9 cellular contexts compared by ENCODE assay signal in the genomic region with DNA sequence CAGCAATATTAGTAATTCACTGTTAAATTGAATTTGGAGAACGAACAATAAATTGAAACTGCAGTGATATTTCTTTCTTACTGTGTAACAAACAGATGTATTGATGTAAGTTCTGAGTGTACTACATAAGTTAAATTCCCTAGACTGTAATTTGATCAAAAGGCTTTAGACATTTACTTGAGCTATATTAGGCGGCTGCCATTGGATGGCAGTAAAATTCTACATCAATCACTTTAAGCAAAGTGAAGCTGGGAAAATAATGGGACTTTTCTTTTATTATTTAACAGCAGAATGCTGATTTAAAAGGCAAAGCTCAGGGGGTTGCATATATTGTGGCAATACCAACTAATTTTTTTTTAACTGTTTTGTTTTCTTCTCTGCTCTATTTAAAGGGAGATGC.
DNase-seq lines count a peak whose midpoint lies in the region; ATAC-seq, FAIRE-seq and TF ChIP-seq lines count a peak whose summit lies in the region.
"Had no signal": no experiment of that assay in that cellular context is flagged by ENCODE, and none has a peak within 500 bp of the region (broad histone marks: within the 10 kb centered on the region; RNA-seq: fewer than 3 reads in every experiment).

No MANE protein-coding gene starts in this region.

- no peak overlapping the region for H3T11ph ChIP-seq in H9 (ENCODE audit: low read length)

- H4K20me1 ChIP-seq in H9 (ENCODE audit: control insufficient read depth, insufficient read depth, insufficient read length): no peaks in the 10 kb centered on the region

- ATAC-seq in HG02642 (IDR thresholded peaks at IDR 0.05; ENCODE audit: poor library complexity, unreplicated experiment) (no peak), GM21447 (IDR thresholded peaks at IDR 0.05; ENCODE audit: unreplicated experiment) (no peak)

- H3K14ac ChIP-seq in H9 (ENCODE audit: insufficient read depth, low read length): no peak overlapping the region

- no peaks in the 10 kb centered on the region for H3K27me3 Mint-ChIP-seq in H9 (ENCODE audit: low read depth)

- TF ChIP-seq POLR2A in GM12891 (IDR thresholded peaks at IDR 0.05; ENCODE audit: low read depth, low read length): no peak

- no peaks in the 10 kb centered on the region for H3K4me1 ChIP-seq in H9 (ENCODE audit: insufficient read depth, low read length)

- no peak overlapping the region for H2BK5ac ChIP-seq in H9 (ENCODE audit: insufficient read length, low read length)

- H3K4me2 ChIP-seq in H9 (ENCODE audit: insufficient read depth, insufficient read length, low read length): no peak overlapping the region

- H2AFZ ChIP-seq in H9 (ENCODE audit: low read length): no peak overlapping the region

- no peaks in the 10 kb centered on the region for H3K9me3 Mint-ChIP-seq in H9

- H3K4me1 Mint-ChIP-seq in H9: peaks cover 2 to 3% of the 10 kb centered on the region in 2 experiments; a peak in 3 of 4 replicates

- H2BK20ac ChIP-seq in H9 (ENCODE audit: low read depth, low read length, poor library complexity, severe bottlenecking): no peak overlapping the region

- no peak overlapping the region for H3K56ac ChIP-seq in H9 (ENCODE audit: insufficient read length, low read depth, low read length)

- no peak overlapping the region for H3K18ac ChIP-seq in H9 (ENCODE audit: insufficient read length, low read depth, low read length)

- no peaks in the 10 kb centered on the region for H3K79me2 ChIP-seq in H9 (ENCODE audit: insufficient read depth, low read length)

- H4K8ac ChIP-seq in H9 (replicated peaks; ENCODE audit: insufficient read length, low read depth, low read length): no peak overlapping the region

- no peak overlapping the region for H3K23ac ChIP-seq in H9 (ENCODE audit: insufficient read length, low read depth, low read length)

- no peaks in the 10 kb centered on the region for H3K79me1 ChIP-seq in H9 (ENCODE audit: insufficient read depth, low read depth, low read length, poor library complexity, severe bottlenecking)

- no peak overlapping the region for H3K4me3 Mint-ChIP-seq in H9

- no peak overlapping the region for H2BK120ac ChIP-seq in H9 (ENCODE audit: low read depth, low read length, poor library complexity, severe bottlenecking)

- no peak overlapping the region for H3K4ac ChIP-seq in H9 (ENCODE audit: low read depth, low read length)

- no peak overlapping the region for H2BK15ac ChIP-seq in H9 (ENCODE audit: low read depth, low read length)

- H3K27ac ChIP-seq in H9 (ENCODE audit: insufficient read length, low read depth, low read length): no peak overlapping the region

- no peaks in the 10 kb centered on the region for H3K27me3 ChIP-seq in H9 (ENCODE audit: insufficient read depth, low read length)

- FAIRE-seq in A204.1 (lab: Jason Lieb, UNC): peak; percentile 88
- no peak for FAIRE-seq in GM12891 (lab: Jason Lieb, UNC)

- H2BK12ac ChIP-seq in H9 (ENCODE audit: insufficient read length, low read depth, low read length): no peak overlapping the region

- no CpG with 5 or more reads among the region's 2 CpGs for WGBS in H9 (ENCODE audit: extremely low coverage, insufficient read length, low lambda C conversion rate)

- H4K91ac ChIP-seq in H9 (ENCODE audit: insufficient read length, low read depth, low read length): no peak overlapping the region

- DNase-seq in H9 (no peak), RKO (ENCODE audit: low spot score) (peak; percentile 62), fibroblast of peridontal ligament (ENCODE audit: extremely low read depth) (peak; percentile 80), GM12891 (ENCODE audit: insufficient read length, low spot score) (no peak), T-helper 9 cell (no peak)
- DNase-seq: stimulated activated naive CD4-positive, alpha-beta T cell treated with Interleukin-2 at 50 U/mL for 16 hours had no signal

- no peak overlapping the region for H2AK5ac ChIP-seq in H9 (ENCODE audit: insufficient read length, low read length)

- H3K36me3 Mint-ChIP-seq in H9 (ENCODE audit: insufficient read depth in 1 of 3, low read depth in 3 of 3): no peaks in the 10 kb centered on the region

- TF ChIP-seq CTCF in H9 (conservative IDR thresholded peaks at IDR 0.05): peak; percentile 56

- no peak overlapping the region for H3K27ac Mint-ChIP-seq in H9

- H3K23me2 ChIP-seq in H9 (ENCODE audit: insufficient read length, low read depth, low read length, poor library complexity, severe bottlenecking): no peaks in the 10 kb centered on the region

- H3K9me3 ChIP-seq in H9 (ENCODE audit: control insufficient read depth, low read depth, low read length): no peaks in the 10 kb centered on the region

- H4K5ac ChIP-seq in H9 (ENCODE audit: insufficient read length, low read depth, low read length): no peak overlapping the region

- no peak overlapping the region for H3K9ac ChIP-seq in H9 (ENCODE audit: extremely low read depth, insufficient read length, low read length)

TF ChIP-seq in GM12891, 5 proteins besides CTCF, POLR2A, EP300 and RAD21:
- no peak for TF ChIP-seq PAX5 (IDR thresholded peaks at IDR 0.05; ENCODE audit: insufficient read depth, low read length, severe bottlenecking)
- TF ChIP-seq POLR2AphosphoS5 (IDR thresholded peaks at IDR 0.05; ENCODE audit: low read depth, low read length): no peak
- no peak for TF ChIP-seq TAF1 (IDR thresholded peaks at IDR 0.05; ENCODE audit: low read depth, low read length)
- TF ChIP-seq POU2F2 (IDR thresholded peaks at IDR 0.05; ENCODE audit: low read depth, low read length): no peak
- TF ChIP-seq SPI1 (IDR thresholded peaks at IDR 0.05; ENCODE audit: low read depth, low read length): no peak

Comparison
In these comparisons a context has a peak if more than half of its experiments do, and no peak if none do; other contexts are left out.
1. DNase-seq: peak in RKO (single experiment) and fibroblast of peridontal ligament (single experiment); none in H9 (single experiment), GM12891 (single experiment) and T-helper 9 cell (single experiment).